In the genomic region with DNA sequence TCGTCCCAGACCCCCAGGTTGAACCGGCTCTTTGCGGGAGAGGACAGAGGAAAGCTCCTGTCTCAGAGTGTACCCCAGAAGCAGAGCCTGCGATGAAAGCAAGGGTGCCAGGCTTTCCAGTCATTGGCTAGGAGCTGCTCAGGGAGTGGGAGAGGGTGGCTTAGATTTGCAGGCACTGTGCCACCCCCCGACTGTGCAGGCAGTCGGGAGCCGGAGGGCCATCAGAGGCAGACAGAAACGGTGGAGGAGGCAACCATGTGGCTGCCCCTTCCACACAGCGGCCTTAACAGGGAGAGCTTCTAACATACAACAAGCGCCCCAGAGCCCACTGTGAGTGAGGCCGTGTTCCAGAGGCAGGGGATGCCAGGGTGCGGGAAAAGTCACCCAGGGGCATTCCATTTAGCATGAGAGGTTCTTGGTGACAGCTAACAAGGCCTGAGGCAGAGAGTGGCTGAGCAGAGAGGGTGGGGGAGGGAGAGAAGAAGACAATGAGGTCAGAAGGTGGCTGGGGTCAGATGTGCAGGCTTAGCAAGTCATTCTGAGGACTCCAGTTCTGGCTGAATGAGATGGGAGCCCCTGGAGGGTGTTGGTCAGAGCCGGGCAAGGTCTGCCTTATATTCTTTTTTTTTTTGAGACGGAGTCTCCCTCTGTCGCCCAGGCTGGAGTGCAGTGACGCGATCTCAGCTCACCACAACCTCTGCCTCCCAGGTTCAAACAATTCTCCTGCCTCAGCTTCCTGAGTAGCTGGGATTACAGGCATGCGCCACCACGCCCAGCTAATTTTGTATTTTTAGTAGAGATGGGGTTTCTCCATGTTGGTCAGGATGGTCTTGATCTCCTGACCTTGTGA, we compare ENCODE assay signal across 29 cellular contexts. TPM values are rescaled to one million over a fixed set of nuclear protein-coding genes. Genes with fewer than 3 reads are reported as not detected.
DNase-seq lines count a peak whose midpoint lies in the region; ATAC-seq and TF ChIP-seq lines count a peak whose summit lies in the region.
"Had no signal": no experiment of that assay in that cellular context is flagged by ENCODE, and none has a peak within 500 bp of the region (broad histone marks: within the 10 kb centered on the region; RNA-seq: fewer than 3 reads in every experiment).

No MANE protein-coding gene starts in this region.

- H3K27ac ChIP-seq in CD4-positive, CD25-positive, alpha-beta regulatory T cell (ENCODE audit: insufficient read depth, low read length, poor library complexity, severe bottlenecking), result no peak overlapping the region
- H3K27ac ChIP-seq in HEK293 (ENCODE audit: extremely low read depth, low read depth, low read length) (no peak overlapping the region), neural progenitor cell (peak overlapping the region; percentile 67), Karpas-422 (ENCODE audit: low read length) (no peak overlapping the region)
- H3K27ac ChIP-seq: breast epithelium, C4-2B, pancreas, right atrium auricular region, SJSA1, spleen, uterus had no signal

- H3K4me1 Mint-ChIP-seq in CD4-positive, CD25-positive, alpha-beta regulatory T cell, result peaks cover 0 to 7% (median 6%) of the 10 kb centered on the region in 4 donors
- H3K4me1 Mint-ChIP-seq in neural progenitor cell, result peaks cover 31% of the 10 kb centered on the region

- H2AFZ ChIP-seq in neural progenitor cell (replicated peaks), result no peak overlapping the region
- no peak overlapping the region for H2AFZ ChIP-seq in Karpas-422 (ENCODE audit: low read length)

- H3K4me3 ChIP-seq in CD4-positive, CD25-positive, alpha-beta regulatory T cell (ENCODE audit: low read depth, low read length), result no peak overlapping the region
- H3K4me3 ChIP-seq in HEK293 (ENCODE audit: low read depth, low read length) (no peak overlapping the region), neural progenitor cell (no peak overlapping the region), Karpas-422 (ENCODE audit: low read length) (no peak overlapping the region)
- H3K4me3 ChIP-seq: breast epithelium, lung, pancreas, right atrium auricular region, SJSA1, spleen, uterus had no signal

- POLR2A ChIA-PET in HEK293 (lab: Yijun Ruan, JAX), result no interaction called here

- peaks cover 4% of the 10 kb centered on the region for H3K36me3 Mint-ChIP-seq in CD4-positive, CD25-positive, alpha-beta regulatory T cell
- H3K36me3 Mint-ChIP-seq in neural progenitor cell, result no peaks in the 10 kb centered on the region

- CTCF ChIA-PET in HEK293 (lab: Yijun Ruan, JAX), result interaction anchor here (1.7 kb wide), 1 partner anchor 34 kb away, joined by 5 read pairs; no protein-coding TSS in a partner anchor

- DNase-seq in CD4-positive, CD25-positive, alpha-beta regulatory T cell, result no peak
- DNase-seq in ecto neural progenitor cell (ENCODE audit: low spot score) (peak; percentile 58), neural progenitor cell (ENCODE audit: low spot score) (peak; percentile 52), NCI-H2171 (lab: John Stamatoyannopoulos, UW) (no peak), Karpas-422 (no peak)
- DNase-seq: activated CD4-positive, alpha-beta T cell treated with anti-CD3 and anti-CD28 coated beads, Interleukin-2, amount 10 ng/mL, durations not matched to agents 24 days and 14 days; activated naive CD4-positive, alpha-beta T cell treated with Interleukin-2 at 50 U/mL for 16 hours; activated T-cell treated with anti-CD3 and anti-CD28 coated beads, Interleukin-2, amount 50 U/mL, for 4 hours; amniotic stem cell; cortex of kidney; Kasumi-1; NCI-H187 treated with DMSO at 0.1 percent for 48 hours; NCI-H69; pancreas; spleen; stimulated activated CD4-positive, alpha-beta T cell treated with anti-CD3 and anti-CD28 coated beads, Interleukin-2, amount 100 ng/mL, for 48 hours; T-helper 1 cell; uterus had no signal

- peaks cover 6% of the 10 kb centered on the region for H3K36me3 ChIP-seq in CD4-positive, CD25-positive, alpha-beta regulatory T cell (ENCODE audit: control insufficient read depth, insufficient read depth, low read length)
- H3K36me3 ChIP-seq in HEK293 (ENCODE audit: control insufficient read depth in 2 of 2, insufficient read depth in 1 of 2, low read length in 2 of 2) (peaks cover 0 to 32% of the 10 kb centered on the region in 2 experiments; a peak in 1 of 3 replicates), neural progenitor cell (no peaks in the 10 kb centered on the region), Karpas-422 (ENCODE audit: insufficient read depth, low read length) (no peaks in the 10 kb centered on the region)
- H3K36me3 ChIP-seq: breast epithelium, SJSA1, uterus had no signal

- H3K9me3 Mint-ChIP-seq in CD4-positive, CD25-positive, alpha-beta regulatory T cell, result no peaks in the 10 kb centered on the region
- H3K9me3 Mint-ChIP-seq in neural progenitor cell, result peaks cover 10% of the 10 kb centered on the region
- H3K9me3 Mint-ChIP-seq: activated CD4-positive, alpha-beta T cell treated with anti-CD3 and anti-CD28 coated beads, Interleukin-2, amount 10 ng/mL, durations not matched to agents 24 days and 14 days; activated T-cell treated with anti-CD3 and anti-CD28 coated beads, Interleukin-2, amount 50 U/mL, for 4 hours; stimulated activated memory B cell treated with anti-CD40 and anti-IgM and Interleukin-4, amounts not matched to agents 10 μg/mL and 1 μg/mL and 100 μg/mL, for 72 hours had no signal

- H3F3A ChIP-seq in neural progenitor cell (ENCODE audit: low read depth), result no peaks in the 10 kb centered on the region

- ATAC-seq in CD4-positive, CD25-positive, alpha-beta regulatory T cell (ENCODE audit: low read depth in 2 of 2), result no peak
- ATAC-seq in HG03135 (IDR thresholded peaks at IDR 0.05; ENCODE audit: unreplicated experiment), result no peak
- no peak for ATAC-seq in HG02938 (IDR thresholded peaks at IDR 0.05; ENCODE audit: unreplicated experiment)
- ATAC-seq: pancreas; stimulated activated memory B cell treated with anti-CD40 and anti-IgM and Interleukin-4, amounts not matched to agents 10 μg/mL and 1 μg/mL and 100 μg/mL, for 72 hours had no signal

- H3K79me2 ChIP-seq in neural progenitor cell (ENCODE audit: low read depth) (no peaks in the 10 kb centered on the region), Karpas-422 (ENCODE audit: low read length) (no peaks in the 10 kb centered on the region)

- H3K27ac Mint-ChIP-seq in CD4-positive, CD25-positive, alpha-beta regulatory T cell, result peak overlapping the region; percentile 36 to 69 (median 58)
- peak overlapping the region; percentile 93 for H3K27ac Mint-ChIP-seq in neural progenitor cell
- H3K27ac Mint-ChIP-seq: activated CD4-positive, alpha-beta T cell treated with anti-CD3 and anti-CD28 coated beads, Interleukin-2, amount 10 ng/mL, durations not matched to agents 24 days and 14 days; stimulated activated memory B cell treated with anti-CD40 and anti-IgM and Interleukin-4, amounts not matched to agents 10 μg/mL and 1 μg/mL and 100 μg/mL, for 72 hours had no signal

- H3K4me3 Mint-ChIP-seq in CD4-positive, CD25-positive, alpha-beta regulatory T cell, result no peak overlapping the region
- peak overlapping the region; percentile 67 for H3K4me3 Mint-ChIP-seq in neural progenitor cell
- H3K4me3 Mint-ChIP-seq: activated CD4-positive, alpha-beta T cell treated with anti-CD3 and anti-CD28 coated beads, Interleukin-2, amount 10 ng/mL, durations not matched to agents 24 days and 14 days; activated T-cell treated with anti-CD3 and anti-CD28 coated beads, Interleukin-2, amount 50 U/mL, for 4 hours; stimulated activated memory B cell treated with anti-CD40 and anti-IgM and Interleukin-4, amounts not matched to agents 10 μg/mL and 1 μg/mL and 100 μg/mL, for 72 hours had no signal

- H3K27me3 Mint-ChIP-seq in CD4-positive, CD25-positive, alpha-beta regulatory T cell, result peaks cover 5% of the 10 kb centered on the region
- peaks cover 8% of the 10 kb centered on the region for H3K27me3 Mint-ChIP-seq in neural progenitor cell (ENCODE audit: insufficient read depth, low read depth)

- peak overlapping the region; percentile 63 for H3K4me2 ChIP-seq in neural progenitor cell
- H3K4me2 ChIP-seq in Karpas-422 (ENCODE audit: low read depth, low read length, poor library complexity, severe bottlenecking), result no peak overlapping the region

- no peaks in the 10 kb centered on the region for H3K9me2 ChIP-seq in Karpas-422 (replicated peaks; ENCODE audit: insufficient read depth, low read length)

- H3K9me3 ChIP-seq in CD4-positive, CD25-positive, alpha-beta regulatory T cell (ENCODE audit: control insufficient read depth in 2 of 2, low read length in 2 of 2), result no peaks in the 10 kb centered on the region
- no peaks in the 10 kb centered on the region for H3K9me3 ChIP-seq in HEK293 (ENCODE audit: control insufficient read depth, insufficient read depth, low read depth, low read length)
- H3K9me3 ChIP-seq in neural progenitor cell (ENCODE audit: low read depth), result no peaks in the 10 kb centered on the region
- H3K9me3 ChIP-seq in Karpas-422 (ENCODE audit: low read length), result no peaks in the 10 kb centered on the region
- H3K9me3 ChIP-seq: breast epithelium, pancreas, right atrium auricular region, spleen, uterus had no signal

- H3K9ac ChIP-seq in neural progenitor cell, result no peak overlapping the region
- H3K9ac ChIP-seq in Karpas-422 (ENCODE audit: low read length), result no peak overlapping the region

- TF ChIP-seq CTCF in HEK293 (tag by site-specific recombination; IDR thresholded peaks at IDR 0.05) (no peak), neural progenitor cell (IDR thresholded peaks at IDR 0.05) (no peak)

- peaks cover 6% of the 10 kb centered on the region for H3K4me1 ChIP-seq in CD4-positive, CD25-positive, alpha-beta regulatory T cell (ENCODE audit: control insufficient read depth, insufficient read depth, low read length, poor library complexity, severe bottlenecking)
- H3K4me1 ChIP-seq in HEK293 (ENCODE audit: control insufficient read depth, insufficient read depth, low read length), result no peaks in the 10 kb centered on the region
- peaks cover 14% of the 10 kb centered on the region for H3K4me1 ChIP-seq in neural progenitor cell
- no peaks in the 10 kb centered on the region for H3K4me1 ChIP-seq in Karpas-422 (ENCODE audit: low read length)
- H3K4me1 ChIP-seq: breast epithelium, SJSA1, uterus had no signal

- H3K27me3 ChIP-seq in CD4-positive, CD25-positive, alpha-beta regulatory T cell (ENCODE audit: control insufficient read depth, insufficient read depth, low read length), result no peaks in the 10 kb centered on the region
- H3K27me3 ChIP-seq in neural progenitor cell, result no peaks in the 10 kb centered on the region
- H3K27me3 ChIP-seq in Karpas-422 (ENCODE audit: low read length), result no peaks in the 10 kb centered on the region
- H3K27me3 ChIP-seq: breast epithelium, pancreas, right atrium auricular region, spleen, uterus had no signal

- no peaks in the 10 kb centered on the region for H4K20me1 ChIP-seq in neural progenitor cell (ENCODE audit: low read depth)
- H4K20me1 ChIP-seq in Karpas-422 (ENCODE audit: insufficient read depth, low read depth, low read length), result no peaks in the 10 kb centered on the region

RNA-seq across cellular contexts. Expression of gene C1orf167, which starts 9.4 kb away (rescaled TPM):
- not detected for total RNA-seq in CD4-positive, CD25-positive, alpha-beta regulatory T cell
- 1 to 10 TPM in 2 of 4 donors, under 1 TPM in 1, not detected in 1; 0.61 to 1.3 (median 1.0) TPM for polyA plus RNA-seq in CD4-positive, CD25-positive, alpha-beta regulatory T cell
- total RNA-seq in neural progenitor cell (ENCODE audit: low replicate concordance), result 0.22 TPM in 1 of 2 replicates, not detected in the other
- total RNA-seq in Karpas-422 (2014; rRNA removed; shearing (Covaris generic); ENCODE audit: low replicate concordance), result not detected in 2 replicates
- total RNA-seq: activated CD4-positive, alpha-beta T cell treated with anti-CD3 and anti-CD28 coated beads, Interleukin-2, amount 10 ng/mL, durations not matched to agents 24 days and 14 days; activated T-cell treated with anti-CD3 and anti-CD28 coated beads, Interleukin-2, amount 50 U/mL, for 4 hours; G401; SJSA1; temporal lobe had no signal

RNA-seq across cellular contexts. Expression of gene AGTRAP, which starts 16.6 kb away (rescaled TPM):
- total RNA-seq in CD4-positive, CD25-positive, alpha-beta regulatory T cell, result 25.2 TPM
- polyA plus RNA-seq in CD4-positive, CD25-positive, alpha-beta regulatory T cell, result 100 to 1,000 TPM in 1 of 4 donors, 10 to 100 TPM in 3; 65.1 to 113 (median 78.0) TPM
- total RNA-seq in neural progenitor cell (ENCODE audit: low replicate concordance), result 12.4 and 67.7 TPM in 2 replicates
- 24.3 and 24.9 TPM in 2 replicates for total RNA-seq in Karpas-422 (2014; rRNA removed; shearing (Covaris generic); ENCODE audit: low replicate concordance)

RNA-seq across cellular contexts. Expression of gene MTHFR, which starts 53.2 kb away (rescaled TPM):
- total RNA-seq in CD4-positive, CD25-positive, alpha-beta regulatory T cell, result 35.0 TPM
- polyA plus RNA-seq in CD4-positive, CD25-positive, alpha-beta regulatory T cell, result 1 to 10 TPM; 5.6 to 7.6 (median 6.6) TPM
- 7.0 and 14.3 TPM in 2 replicates for total RNA-seq in neural progenitor cell (ENCODE audit: low replicate concordance)
- total RNA-seq in Karpas-422 (2014; rRNA removed; shearing (Covaris generic); ENCODE audit: low replicate concordance), result 32.5 and 57.0 TPM in 2 replicates

RNA-seq across cellular contexts. Expression of gene CLCN6, which starts 53.4 kb away (rescaled TPM):
- total RNA-seq in CD4-positive, CD25-positive, alpha-beta regulatory T cell, result 13.5 TPM
- polyA plus RNA-seq in CD4-positive, CD25-positive, alpha-beta regulatory T cell, result 1 to 10 TPM; 1.6 to 3.0 (median 2.4) TPM
- 10.3 and 15.6 TPM in 2 replicates for total RNA-seq in neural progenitor cell (ENCODE audit: low replicate concordance)
- total RNA-seq in Karpas-422 (2014; rRNA removed; shearing (Covaris generic); ENCODE audit: low replicate concordance), result 20.0 and 22.0 TPM in 2 replicates

Comparison
In these comparisons a context has a peak if more than half of its experiments do, and no peak if none do; other contexts are left out.
1. DNase-seq: peak in ecto neural progenitor cell (single experiment) and neural progenitor cell (single experiment); none in CD4-positive, CD25-positive, alpha-beta regulatory T cell (0 of 3), NCI-H2171 (single experiment) and Karpas-422 (single experiment).